In the genomic region with DNA sequence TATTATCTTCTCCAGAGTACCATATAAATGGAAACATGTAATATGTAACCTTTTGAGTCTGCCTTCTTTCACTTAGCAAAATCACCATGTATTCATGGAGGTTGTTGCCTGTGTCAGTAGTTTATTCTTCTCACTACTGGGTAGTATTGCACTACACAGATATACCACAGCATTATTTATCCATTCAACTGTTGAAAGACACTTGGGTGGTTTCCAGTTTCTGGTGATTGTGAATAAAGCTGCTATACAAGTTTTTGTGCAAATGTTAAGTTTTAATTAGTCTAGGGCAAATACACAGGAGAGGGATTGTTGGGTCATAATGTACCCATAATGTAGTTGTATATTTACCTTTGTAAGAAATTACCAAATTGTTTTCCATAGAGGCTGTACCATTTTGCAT, we compare ENCODE assay signal across 18 cellular contexts. TPM values are rescaled to one million over a fixed set of nuclear protein-coding genes. Genes with fewer than 3 reads are reported as not detected.
DNase-seq lines count a peak whose midpoint lies in the region; ATAC-seq, FAIRE-seq and TF ChIP-seq lines count a peak whose summit lies in the region.
"Had no signal": no experiment of that assay in that cellular context is flagged by ENCODE, and none has a peak within 500 bp of the region (broad histone marks: within the 10 kb centered on the region; RNA-seq: fewer than 3 reads in every experiment).

No MANE protein-coding gene starts in this region.

- H3K27ac Mint-ChIP-seq in activated naive CD4-positive, alpha-beta T cell treated with anti-CD3 and anti-CD28 coated beads, Interleukin-2, amount 50 U/mL, for 72 hours: no peak overlapping the region
- H3K27ac Mint-ChIP-seq: CD14-positive monocyte; CD4-positive, alpha-beta memory T cell had no signal

- no peaks in the 10 kb centered on the region for H3K36me3 ChIP-seq in GM12878 (ENCODE audit: control insufficient read depth in 2 of 2, insufficient read depth in 2 of 2, low read length in 1 of 2)
- H3K36me3 ChIP-seq: HAP-1 had no signal

- no peak overlapping the region for H3K9ac ChIP-seq in GM12878 (ENCODE audit: control insufficient read depth, insufficient read depth, low read length)
- H3K9ac ChIP-seq: BLaER1, GM23248, KMS-11 had no signal

- POLR2A ChIA-PET in GM12878 (lab: Charles Lee): no interaction called here

- H3K9me3 Mint-ChIP-seq in activated naive CD4-positive, alpha-beta T cell treated with anti-CD3 and anti-CD28 coated beads, Interleukin-2, amount 50 U/mL, for 72 hours: no peaks in the 10 kb centered on the region
- H3K9me3 Mint-ChIP-seq: CD4-positive, alpha-beta memory T cell had no signal

- TF ChIP-seq RAD21 in GM12878 (IDR thresholded peaks at IDR 0.05; ENCODE audit: insufficient read depth, low read depth, low read length): no peak

- no peaks in the 10 kb centered on the region for H3K4me1 ChIP-seq in GM12878 (ENCODE audit: control insufficient read depth, insufficient read depth, low read length)

- DNase-seq in D721Med (ENCODE audit: insufficient read length, low spot score) (no peak), NCI-H526 (lab: John Stamatoyannopoulos, UW) (peak; percentile 20 to 46), NCI-H774 (lab: John Stamatoyannopoulos, UW) (peak; percentile 41), GM12878 (ENCODE audit: low read depth, low spot score) (no peak), UCSD-AML1 (lab: John Stamatoyannopoulos, UW; ENCODE audit: unreplicated experiment) (no peak), GM13976 (ENCODE audit: low spot score) (no peak), ACHN (no peak)
- no peak for DNase-seq in activated naive CD4-positive, alpha-beta T cell treated with anti-CD3 and anti-CD28 coated beads, Interleukin-2, amount 50 U/mL, for 72 hours (ENCODE audit: low spot score in 2 of 2)
- DNase-seq: CD4-positive, alpha-beta memory T cell; DMS79 treated with DMSO at 0.1 percent for 48 hours; GF-D8; GM23248 had no signal

- no TSS peak for BruUV-seq in GM12878 (replicated peaks; lab: Mats Ljungman, UMichigan)

- no peaks in the 10 kb centered on the region for H3K79me2 ChIP-seq in GM12878 (ENCODE audit: control insufficient read depth, insufficient read depth, low read length)

- RAD21 ChIA-PET in GM12878 (lab: Charles Lee; ENCODE audit: unreplicated experiment): interaction anchor here (0.7 to 2.3 kb wide), 3 partner anchors 184 to 189 kb away, joined by 4 to 19 read pairs (median 4); no protein-coding TSS in a partner anchor

- TF ChIP-seq CTCF in D721Med (IDR thresholded peaks at IDR 0.05; ENCODE audit: insufficient read depth, missing control alignments): no peak
- no peak for TF ChIP-seq CTCF in GM12878 (IDR thresholded peaks at IDR 0.05 in 2 of 3, conservative IDR thresholded peaks at IDR 0.05 in 1 of 3; ENCODE audit: control insufficient read depth in 2 of 3, extremely low read depth in 1 of 3, insufficient read depth in 1 of 3, low read depth in 3 of 3, low read length in 3 of 3)
- no peak for TF ChIP-seq CTCF in GM13976 (IDR thresholded peaks at IDR 0.05; ENCODE audit: borderline replicate concordance, control extremely low read depth, extremely low read depth, insufficient read depth, missing control alignments)

- no peak overlapping the region for H3K27ac ChIP-seq in GM12878 (ENCODE audit: control insufficient read depth, insufficient read depth)
- H3K27ac ChIP-seq: BLaER1, GM23248, KMS-11 had no signal

- no peaks in the 10 kb centered on the region for H3K36me3 Mint-ChIP-seq in activated naive CD4-positive, alpha-beta T cell treated with anti-CD3 and anti-CD28 coated beads, Interleukin-2, amount 50 U/mL, for 72 hours
- H3K36me3 Mint-ChIP-seq: CD14-positive monocyte; CD4-positive, alpha-beta memory T cell had no signal

- no peak overlapping the region for H2AFZ ChIP-seq in GM12878 (ENCODE audit: control insufficient read depth, low read depth, low read length)
- H2AFZ ChIP-seq: GM23248 had no signal

- no peak overlapping the region for H3K4me2 ChIP-seq in GM12878 (ENCODE audit: control insufficient read depth, insufficient read depth)
- H3K4me2 ChIP-seq: BLaER1, KMS-11 had no signal

- in situ Hi-C loops in GM12878 (cut with MboI): loop anchor here (10.0 kb wide), 1 partner anchor 478 kb away; no protein-coding TSS in a partner anchor
- in situ Hi-C loops in GM13976 (cut with MboI; ENCODE audit: low sequenced_read_pairs, unreplicated experiment): loop anchor here (25.0 kb wide), 1 partner anchor 715 kb away; no protein-coding TSS in a partner anchor
- in situ Hi-C loops in ACHN (cut with HindIII; ENCODE audit: low pct_ligation_motif_present, low pct_unique_long_range_greater_than_20kb, low sequenced_read_pairs): no loop called here

- H3K9me3 ChIP-seq in GM12878 (replicated peaks; ENCODE audit: control insufficient read depth, insufficient read depth, low read length): peaks cover 1% of the 10 kb centered on the region; the same call in 2 of the 3 replicates

- FAIRE-seq in D721Med (lab: Jason Lieb, UNC): peak; percentile 44
- no peak for FAIRE-seq in GM12878 (lab: Jason Lieb, UNC)
- FAIRE-seq: A204.1, GM19239 had no signal

- no peak for TF ChIP-seq POLR2A in GM12878 (IDR thresholded peaks at IDR 0.05; ENCODE audit: low read depth, low read length)

- no peak overlapping the region for H3K4me3 ChIP-seq in GM12878
- H3K4me3 ChIP-seq: BLaER1, GM23248, HAP-1 had no signal

- SMC1A ChIA-PET in GM12878 (lab: Charles Lee; ENCODE audit: uncharacterized antibody, unreplicated experiment): interaction anchor here (2.3 to 8.4 kb wide), 2 partner anchors 80 to 186 kb away, joined by 11 to 167 read pairs; no protein-coding TSS in a partner anchor

- ATAC-seq in GM12878: peak; percentile 36; the same call in 2 of the 3 replicates
- no peak for ATAC-seq in activated naive CD4-positive, alpha-beta T cell treated with anti-CD3 and anti-CD28 coated beads, Interleukin-2, amount 50 U/mL, for 72 hours

- TF ChIP-seq EP300 in GM12878 (IDR thresholded peaks at IDR 0.05; ENCODE audit: borderline replicate concordance in 1 of 2, control insufficient read depth in 1 of 2, low read depth in 2 of 2, low read length in 2 of 2): no peak

- intact Hi-C loops in GM12878 (cut with micrococcal nuclease; ENCODE audit: unreplicated experiment): loop anchor here (1.0 to 10.0 kb wide), 7 partner anchors 80 to 712 kb away; no protein-coding TSS in a partner anchor

- CTCF ChIA-PET in GM12878 (lab: Yijun Ruan, JAX): interaction anchor here (0.6 to 9.3 kb wide), 10 partner anchors 11 to 711 kb away, joined by 3 to 178 read pairs (median 4); no protein-coding TSS in a partner anchor

- H4K20me1 ChIP-seq in GM12878 (ENCODE audit: control insufficient read depth, insufficient read depth): no peaks in the 10 kb centered on the region
- H4K20me1 ChIP-seq: BLaER1 had no signal

- H3K27me3 ChIP-seq in GM12878 (replicated peaks in 1 of 2; ENCODE audit: control insufficient read depth in 2 of 2, insufficient read depth in 2 of 2, low read length in 1 of 2): no peaks in the 10 kb centered on the region
- H3K27me3 ChIP-seq: BLaER1 had no signal

RNA-seq across cellular contexts. Expression of gene RPRD1A, which starts 29.6 kb away (rescaled TPM):
- 245 and 246 TPM in 2 replicates for total RNA-seq in GM12878 (2013; cell fraction: nucleolus; rRNA removed)
- total RNA-seq in GM12878 (2014; rRNA removed): 38.6 and 45.0 TPM in 2 replicates
- total RNA-seq in GM12878 (2014; rRNA removed; fragmentation: Illumina TruSeq; extraction: Trizol): 36.0 and 36.9 TPM in 2 replicates
- total RNA-seq in GM12878 (2021): 35.3 and 36.4 TPM in 2 replicates
- polyA plus RNA-seq in GM12878 (2011; ENCODE audit: low read depth): 11.4 TPM
- 66.2 and 110 TPM in 2 replicates for polyA plus RNA-seq in GM12878 (2011; rRNA removed)
- polyA plus RNA-seq in GM12878 (2011; cell fraction: cytosol; rRNA removed): 17.7 and 19.5 TPM in 2 replicates
- polyA plus RNA-seq in GM12878 (2011; cell fraction: nucleus; rRNA removed): 117 and 123 TPM in 2 replicates
- polyA plus RNA-seq in GM12878 (2012): 16.4 and 18.6 TPM in 2 replicates
- polyA plus RNA-seq in GM12878 (2014; fragmentation: Illumina TruSeq; extraction: Trizol): 33.6 and 40.2 TPM in 2 replicates
- 10 to 100 TPM; 16.2 to 19.1 TPM for polyA plus RNA-seq in GM12878 (2014; fragmentation: Nextera tagmentation; extraction: Ambion mirVana)
- 31.2 and 33.8 TPM in 2 replicates for polyA plus RNA-seq in GM12878 (2014; rRNA removed)
- 10 to 100 TPM; 36.8 to 37.5 TPM for polyA plus RNA-seq in GM12878 (2016; fragmentation: Nextera tagmentation; extraction: Ambion mirVana)
- polyA minus RNA-seq in GM12878 (2011; rRNA and poly(A)+ RNA removed): 34.9 and 36.1 TPM in 2 replicates
- 13.0 and 13.9 TPM in 2 replicates for polyA minus RNA-seq in GM12878 (2011; cell fraction: cytosol; rRNA and poly(A)+ RNA removed)
- 65.8 and 104 TPM in 2 replicates for polyA minus RNA-seq in GM12878 (2011; cell fraction: nucleus; rRNA and poly(A)+ RNA removed)
- total RNA-seq in activated naive CD4-positive, alpha-beta T cell treated with anti-CD3 and anti-CD28 coated beads, Interleukin-2, amount 50 U/mL, for 72 hours: 10 to 100 TPM; 32.2 to 32.6 TPM

RNA-seq across cellular contexts. Expression of gene SLC39A6, which starts 32.2 kb away (rescaled TPM):
- 49.7 and 61.2 TPM in 2 replicates for total RNA-seq in GM12878 (2013; cell fraction: nucleolus; rRNA removed)
- total RNA-seq in GM12878 (2014; rRNA removed) (53.3 and 58.1 TPM in 2 replicates), GM12878 (2014; rRNA removed; fragmentation: Illumina TruSeq; extraction: Trizol) (54.8 and 54.9 TPM in 2 replicates), GM12878 (2021) (31.5 and 31.8 TPM in 2 replicates)
- polyA plus RNA-seq in GM12878 (2011; ENCODE audit: low read depth): 22.7 TPM
- polyA plus RNA-seq in GM12878 (2011; rRNA removed) (65.1 and 65.9 TPM in 2 replicates), GM12878 (2014; fragmentation: Illumina TruSeq; extraction: Trizol) (51.5 and 60.6 TPM in 2 replicates), GM12878 (2014; fragmentation: Nextera tagmentation; extraction: Ambion mirVana) (10 to 100 TPM; 12.4 to 19.5 TPM), GM12878 (2014; rRNA removed) (27.7 and 34.1 TPM in 2 replicates), GM12878 (2016; fragmentation: Nextera tagmentation; extraction: Ambion mirVana) (10 to 100 TPM; 38.7 to 43.9 TPM)
- polyA plus RNA-seq in GM12878 (2011; cell fraction: cytosol; rRNA removed): 37.4 and 45.2 TPM in 2 replicates
- 27.5 and 31.7 TPM in 2 replicates for polyA plus RNA-seq in GM12878 (2011; cell fraction: nucleus; rRNA removed)
- polyA plus RNA-seq in GM12878 (2012): 20.1 and 22.9 TPM in 2 replicates
- polyA minus RNA-seq in GM12878 (2011; rRNA and poly(A)+ RNA removed): 66.1 and 89.0 TPM in 2 replicates
- polyA minus RNA-seq in GM12878 (2011; cell fraction: cytosol; rRNA and poly(A)+ RNA removed): 13.1 and 16.2 TPM in 2 replicates
- polyA minus RNA-seq in GM12878 (2011; cell fraction: nucleus; rRNA and poly(A)+ RNA removed): 10.6 and 15.5 TPM in 2 replicates
- 10 to 100 TPM; 22.7 to 33.4 TPM for total RNA-seq in activated naive CD4-positive, alpha-beta T cell treated with anti-CD3 and anti-CD28 coated beads, Interleukin-2, amount 50 U/mL, for 72 hours

RNA-seq across cellular contexts. Expression of gene ELP2, which starts 32.7 kb away (rescaled TPM):
- 502 and 522 TPM in 2 replicates for total RNA-seq in GM12878 (2013; cell fraction: nucleolus; rRNA removed)
- total RNA-seq in GM12878 (2014; rRNA removed): 117 and 145 TPM in 2 replicates
- total RNA-seq in GM12878 (2014; rRNA removed; fragmentation: Illumina TruSeq; extraction: Trizol): 58.9 and 59.8 TPM in 2 replicates
- 88.8 and 92.8 TPM in 2 replicates for total RNA-seq in GM12878 (2021)
- 85.1 TPM for polyA plus RNA-seq in GM12878 (2011; ENCODE audit: low read depth)
- polyA plus RNA-seq in GM12878 (2011; rRNA removed): 134 and 180 TPM in 2 replicates
- 57.9 and 70.0 TPM in 2 replicates for polyA plus RNA-seq in GM12878 (2011; cell fraction: cytosol; rRNA removed)
- polyA plus RNA-seq in GM12878 (2011; cell fraction: nucleus; rRNA removed): 110 and 124 TPM in 2 replicates
- 98.3 and 108 TPM in 2 replicates for polyA plus RNA-seq in GM12878 (2012)
- polyA plus RNA-seq in GM12878 (2014; fragmentation: Illumina TruSeq; extraction: Trizol): 56.9 and 73.2 TPM in 2 replicates
- 10 to 100 TPM; 90.6 to 90.7 TPM for polyA plus RNA-seq in GM12878 (2014; fragmentation: Nextera tagmentation; extraction: Ambion mirVana)
- 58.4 and 65.5 TPM in 2 replicates for polyA plus RNA-seq in GM12878 (2014; rRNA removed)
- polyA plus RNA-seq in GM12878 (2016; fragmentation: Nextera tagmentation; extraction: Ambion mirVana): 10 to 100 TPM; 76.9 to 86.4 TPM
- polyA minus RNA-seq in GM12878 (2011; rRNA and poly(A)+ RNA removed): 139 and 161 TPM in 2 replicates
- polyA minus RNA-seq in GM12878 (2011; cell fraction: cytosol; rRNA and poly(A)+ RNA removed): 40.2 and 47.3 TPM in 2 replicates
- 111 and 131 TPM in 2 replicates for polyA minus RNA-seq in GM12878 (2011; cell fraction: nucleus; rRNA and poly(A)+ RNA removed)
- total RNA-seq in activated naive CD4-positive, alpha-beta T cell treated with anti-CD3 and anti-CD28 coated beads, Interleukin-2, amount 50 U/mL, for 72 hours: 100 to 1,000 TPM; 109 to 110 TPM

Comparison
In these comparisons a context has a peak if more than half of its experiments do, and no peak if none do; other contexts are left out.
1. DNase-seq: peak in NCI-H526 (2 of 2) and NCI-H774 (single experiment); none in D721Med (single experiment), GM12878 (single experiment), activated naive CD4-positive, alpha-beta T cell treated with anti-CD3 and anti-CD28 coated beads, Interleukin-2, amount 50 U/mL, for 72 hours (0 of 2), UCSD-AML1 (single experiment), GM13976 (single experiment) and ACHN (single experiment).